Comparison of ENCODE assay signal across 9 cellular contexts in genomic region chr17:7575481-7575883, GRCh38. TPM values are rescaled to one million over a fixed set of nuclear protein-coding genes. Genes with fewer than 3 reads are reported as not detected.
DNase-seq lines count a peak whose midpoint lies in the region; ATAC-seq and TF ChIP-seq lines count a peak whose summit lies in the region.
"Had no signal": no experiment of that assay in that cellular context is flagged by ENCODE, and none has a peak within 500 bp of the region (broad histone marks: within the 10 kb centered on the region; RNA-seq: fewer than 3 reads in every experiment).

No MANE protein-coding gene starts in this region.

- H3K4me1 Mint-ChIP-seq in activated CD8-positive, alpha-beta memory T cell treated with anti-CD3 and anti-CD28 coated beads, Interleukin-2, amount 10 ng/mL, durations not matched to agents 7 days and 5 days, result peaks cover 72% of the 10 kb centered on the region
- H3K4me1 Mint-ChIP-seq in activated CD8-positive, alpha-beta T cell treated with anti-CD3 and anti-CD28 coated beads for 36 hours (ENCODE audit: low read depth), result peaks cover 67% of the 10 kb centered on the region

- H3K27ac Mint-ChIP-seq in activated CD8-positive, alpha-beta memory T cell treated with anti-CD3 and anti-CD28 coated beads, Interleukin-2, amount 10 ng/mL, durations not matched to agents 7 days and 5 days, result peak overlapping the region; percentile 66
- H3K27ac Mint-ChIP-seq in activated CD8-positive, alpha-beta T cell treated with anti-CD3 and anti-CD28 coated beads for 36 hours, result peak overlapping the region; percentile 100

- intact Hi-C loops in activated CD8-positive, alpha-beta T cell treated with anti-CD3 and anti-CD28 coated beads for 36 hours (cut with micrococcal nuclease), result loop anchor here (10.0 kb wide), 1 partner anchor 279 kb away; the partner anchor contains the start of genes CYB5D1, NAA38 and TMEM88

- peaks cover 42% of the 10 kb centered on the region for H3K4me1 ChIP-seq in hepatocyte (ENCODE audit: insufficient read depth)
- H3K4me1 ChIP-seq in subcutaneous abdominal adipose tissue (ENCODE audit: control insufficient read depth in 5 of 5, insufficient read depth in 5 of 5, low read length in 5 of 5), result peaks cover 24 to 75% (median 62%) of the 10 kb centered on the region in 5 donors

- no peak overlapping the region for H3K4me3 ChIP-seq in hepatocyte
- H3K4me3 ChIP-seq in subcutaneous abdominal adipose tissue (ENCODE audit: low read depth in 1 of 5, low read length in 5 of 5), result peak overlapping the region in 3 of 5 donors; percentile 85 to 98 (median 98)

- CTCF ChIA-PET in activated CD8-positive, alpha-beta memory T cell treated with anti-CD3 and anti-CD28 coated beads, Interleukin-2, amount 10 ng/mL, durations not matched to agents 7 days and 5 days (lab: Charles Lee), result interaction anchor here (1.0 to 3.1 kb wide), 5 partner anchors 8 to 251 kb away, joined by 3 to 14 read pairs (median 3); partner anchors contain the start of genes MPDU1, SENP3 and SOX15
- CTCF ChIA-PET in activated CD8-positive, alpha-beta T cell treated with anti-CD3 and anti-CD28 coated beads for 36 hours (lab: Charles Lee), result interaction anchor here (0.9 to 2.9 kb wide), 4 partner anchors 8 to 111 kb away, joined by 3 to 11 read pairs (median 5); partner anchors contain the start of genes MPDU1 and SENP3

- no peak for ATAC-seq in activated CD8-positive, alpha-beta memory T cell treated with anti-CD3 and anti-CD28 coated beads, Interleukin-2, amount 10 ng/mL, durations not matched to agents 7 days and 5 days
- ATAC-seq in activated CD8-positive, alpha-beta T cell treated with anti-CD3 and anti-CD28 coated beads for 36 hours, result no peak

- no peaks in the 10 kb centered on the region for H3K27me3 Mint-ChIP-seq in activated CD8-positive, alpha-beta memory T cell treated with anti-CD3 and anti-CD28 coated beads, Interleukin-2, amount 10 ng/mL, durations not matched to agents 7 days and 5 days
- H3K27me3 Mint-ChIP-seq in activated CD8-positive, alpha-beta T cell treated with anti-CD3 and anti-CD28 coated beads for 36 hours, result peaks cover 1% of the 10 kb centered on the region

- TF ChIP-seq CTCF in activated CD8-positive, alpha-beta T cell treated with anti-CD3 and anti-CD28 coated beads for 36 hours (IDR thresholded peaks at IDR 0.05), result no peak
- TF ChIP-seq CTCF in hepatocyte (IDR thresholded peaks at IDR 0.05; ENCODE audit: poor library complexity), result no peak

- DNase-seq in activated CD8-positive, alpha-beta memory T cell treated with anti-CD3 and anti-CD28 coated beads, Interleukin-2, amount 10 ng/mL, durations not matched to agents 7 days and 5 days, result no peak
- DNase-seq in activated CD8-positive, alpha-beta memory T cell treated with anti-CD3 and anti-CD28 coated beads, Interleukin-2, amount 50 U/mL, for 48 hours, result no peak
- DNase-seq in activated CD8-positive, alpha-beta T cell treated with anti-CD3 and anti-CD28 coated beads for 36 hours, result no peak
- DNase-seq in hepatocyte (ENCODE audit: low spot score) (no peak), NCI-H1417 (lab: John Stamatoyannopoulos, UW) (no peak), DMS79 (lab: John Stamatoyannopoulos, UW) (no peak), occipital lobe (lab: John Stamatoyannopoulos, UW) (no peak)
- DNase-seq: stimulated activated CD4-positive, alpha-beta T cell treated with anti-CD3 and anti-CD28 coated beads, Interleukin-2, amount 100 ng/mL, for 48 hours had no signal

- peak overlapping the region; percentile 91 for H3K27ac ChIP-seq in hepatocyte
- H3K27ac ChIP-seq in subcutaneous abdominal adipose tissue (ENCODE audit: low read depth, low read length), result peak overlapping the region; percentile 98

- POLR2A ChIA-PET in activated CD8-positive, alpha-beta T cell treated with anti-CD3 and anti-CD28 coated beads for 36 hours (lab: Charles Lee), result interaction anchor here (0.6 to 12.0 kb wide), 17 partner anchors 9 to 355 kb away, joined by 3 to 195 read pairs (median 4); partner anchors contain the start of genes ACADVL, CD68, GPS2 and MPDU1

- H3K36me3 ChIP-seq in hepatocyte (replicated peaks; ENCODE audit: insufficient read depth, low read depth) (peaks cover 3% of the 10 kb centered on the region), subcutaneous abdominal adipose tissue (ENCODE audit: control insufficient read depth in 5 of 5, insufficient read depth in 5 of 5, low read length in 5 of 5) (peaks cover 21 to 66% (median 63%) of the 10 kb centered on the region in 5 donors)

- no peaks in the 10 kb centered on the region for H3K9me3 Mint-ChIP-seq in activated CD8-positive, alpha-beta memory T cell treated with anti-CD3 and anti-CD28 coated beads, Interleukin-2, amount 10 ng/mL, durations not matched to agents 7 days and 5 days (ENCODE audit: low read depth)
- no peaks in the 10 kb centered on the region for H3K9me3 Mint-ChIP-seq in activated CD8-positive, alpha-beta T cell treated with anti-CD3 and anti-CD28 coated beads for 36 hours

- no peak overlapping the region for H2AFZ ChIP-seq in hepatocyte

- H3K9ac ChIP-seq in subcutaneous abdominal adipose tissue (ENCODE audit: low read length in 5 of 5), result peak overlapping the region in 2 of 5 donors; percentile 73 to 84

- H3K9me2 ChIP-seq in hepatocyte (replicated peaks; ENCODE audit: insufficient read depth), result no peaks in the 10 kb centered on the region

- WGBS in hepatocyte (ENCODE audit: low lambda C conversion rate, missing lambda C conversion rate), result 83% methylated on average over 1 of the region's 1 CpG

- peak overlapping the region; percentile 95 for H3K4me3 Mint-ChIP-seq in activated CD8-positive, alpha-beta memory T cell treated with anti-CD3 and anti-CD28 coated beads, Interleukin-2, amount 10 ng/mL, durations not matched to agents 7 days and 5 days
- H3K4me3 Mint-ChIP-seq in activated CD8-positive, alpha-beta T cell treated with anti-CD3 and anti-CD28 coated beads for 36 hours, result peak overlapping the region; percentile 98

- H3K27me3 ChIP-seq in hepatocyte (no peaks in the 10 kb centered on the region), subcutaneous abdominal adipose tissue (ENCODE audit: control insufficient read depth in 5 of 5, insufficient read depth in 4 of 5, low read length in 5 of 5) (no peaks in the 10 kb centered on the region)

- peaks cover 61% of the 10 kb centered on the region for H3K79me2 ChIP-seq in hepatocyte

- no peaks in the 10 kb centered on the region for H3K9me3 ChIP-seq in hepatocyte (ENCODE audit: low read depth)
- H3K9me3 ChIP-seq in subcutaneous abdominal adipose tissue (ENCODE audit: control insufficient read depth in 5 of 5, low read length in 5 of 5), result no peaks in the 10 kb centered on the region

- peaks cover 49% of the 10 kb centered on the region for H4K20me1 ChIP-seq in hepatocyte (ENCODE audit: insufficient read depth, poor library complexity, severe bottlenecking)

- H3K4me2 ChIP-seq in hepatocyte, result peak overlapping the region; percentile 93

- peaks cover 73% of the 10 kb centered on the region for H3K36me3 Mint-ChIP-seq in activated CD8-positive, alpha-beta memory T cell treated with anti-CD3 and anti-CD28 coated beads, Interleukin-2, amount 10 ng/mL, durations not matched to agents 7 days and 5 days
- peaks cover 86% of the 10 kb centered on the region for H3K36me3 Mint-ChIP-seq in activated CD8-positive, alpha-beta T cell treated with anti-CD3 and anti-CD28 coated beads for 36 hours (ENCODE audit: low read depth)

RNA-seq across cellular contexts. Expression of gene CD68, which starts 4.0 kb away (rescaled TPM):
- total RNA-seq in activated CD8-positive, alpha-beta memory T cell treated with anti-CD3 and anti-CD28 coated beads, Interleukin-2, amount 10 ng/mL, durations not matched to agents 7 days and 5 days, result 10 to 100 TPM in 1 of 2 experiments, 1 to 10 TPM in 1; 10.0 to 26.7 TPM
- total RNA-seq in activated CD8-positive, alpha-beta T cell treated with anti-CD3 and anti-CD28 coated beads for 36 hours, result 10 to 100 TPM; 11.4 to 12.9 TPM
- total RNA-seq in hepatocyte (64.0 and 75.5 TPM in 2 replicates), occipital lobe (0.62 TPM)
- 80.4 and 82.6 TPM in 2 replicates for polyA plus RNA-seq in hepatocyte

RNA-seq across cellular contexts. Expression of gene MPDU1, which starts 8.2 kb away (rescaled TPM):
- total RNA-seq in activated CD8-positive, alpha-beta memory T cell treated with anti-CD3 and anti-CD28 coated beads, Interleukin-2, amount 10 ng/mL, durations not matched to agents 7 days and 5 days, result 10 to 100 TPM; 57.6 to 76.9 TPM
- 10 to 100 TPM; 50.9 to 51.4 TPM for total RNA-seq in activated CD8-positive, alpha-beta T cell treated with anti-CD3 and anti-CD28 coated beads for 36 hours
- 201 and 234 TPM in 2 replicates for total RNA-seq in hepatocyte
- polyA plus RNA-seq in hepatocyte, result 109 and 113 TPM in 2 replicates
- total RNA-seq in occipital lobe, result 34.8 TPM

RNA-seq across cellular contexts. Expression of gene SENP3, which starts 13.8 kb away (rescaled TPM):
- 10 to 100 TPM; 55.7 to 70.9 TPM for total RNA-seq in activated CD8-positive, alpha-beta memory T cell treated with anti-CD3 and anti-CD28 coated beads, Interleukin-2, amount 10 ng/mL, durations not matched to agents 7 days and 5 days
- 10 to 100 TPM; 60.2 to 63.2 TPM for total RNA-seq in activated CD8-positive, alpha-beta T cell treated with anti-CD3 and anti-CD28 coated beads for 36 hours
- total RNA-seq in hepatocyte (61.1 and 71.2 TPM in 2 replicates), occipital lobe (84.8 TPM)
- polyA plus RNA-seq in hepatocyte, result 33.7 and 35.4 TPM in 2 replicates

RNA-seq across cellular contexts. Expression of gene SOX15, which starts 14.4 kb away (rescaled TPM):
- under 1 TPM; 0.21 to 0.35 TPM for total RNA-seq in activated CD8-positive, alpha-beta memory T cell treated with anti-CD3 and anti-CD28 coated beads, Interleukin-2, amount 10 ng/mL, durations not matched to agents 7 days and 5 days
- total RNA-seq in activated CD8-positive, alpha-beta T cell treated with anti-CD3 and anti-CD28 coated beads for 36 hours, result under 1 TPM in 1 of 2 experiments, not detected in 1; 0.25 TPM
- total RNA-seq in hepatocyte (0.13 and 0.44 TPM in 2 replicates), occipital lobe (0.47 TPM)
- polyA plus RNA-seq in hepatocyte, result 0.89 and 0.95 TPM in 2 replicates

RNA-seq across cellular contexts. Expression of gene TNFSF13, which starts 16.9 kb away (rescaled TPM):
- 1 to 10 TPM; 2.2 to 2.5 TPM for total RNA-seq in activated CD8-positive, alpha-beta memory T cell treated with anti-CD3 and anti-CD28 coated beads, Interleukin-2, amount 10 ng/mL, durations not matched to agents 7 days and 5 days
- total RNA-seq in activated CD8-positive, alpha-beta T cell treated with anti-CD3 and anti-CD28 coated beads for 36 hours, result 1 to 10 TPM; 4.0 to 6.9 TPM
- total RNA-seq in hepatocyte (0.90 and 11.0 TPM in 2 replicates), occipital lobe (0.31 TPM)
- polyA plus RNA-seq in hepatocyte, result 2.4 and 5.4 TPM in 2 replicates
